12 cellular contexts compared by ENCODE assay signal in genomic region chr2:38099096-38099997, GRCh38. TPM values are rescaled to one million over a fixed set of nuclear protein-coding genes. Genes with fewer than 3 reads are reported as not detected.
DNase-seq lines count a peak whose midpoint lies in the region; ATAC-seq, FAIRE-seq and TF ChIP-seq lines count a peak whose summit lies in the region.
"Had no signal": no experiment of that assay in that cellular context is flagged by ENCODE, and none has a peak within 500 bp of the region (broad histone marks: within the 10 kb centered on the region; RNA-seq: fewer than 3 reads in every experiment).

No MANE protein-coding gene starts in this region.

- no peak for TF ChIP-seq CTCF in liver (IDR thresholded peaks at IDR 0.05; ENCODE audit: low read depth, low read length, missing input control)
- no peak for TF ChIP-seq CTCF in HepG2 (CRISPR knock-in tag; IDR thresholded peaks at IDR 0.05)
- TF ChIP-seq CTCF in endodermal cell (conservative IDR thresholded peaks at IDR 0.05) = no peak
- TF ChIP-seq CTCF in nephron progenitor cell (IDR thresholded peaks at IDR 0.05) = no peak
- TF ChIP-seq CTCF in vagina (IDR thresholded peaks at IDR 0.05) = no peak

- no peak for TF ChIP-seq RAD21 in liver (IDR thresholded peaks at IDR 0.05)
- TF ChIP-seq RAD21 in HepG2 (CRISPR knock-in tag; IDR thresholded peaks at IDR 0.05) = no peak

- H3K4me1 ChIP-seq in liver (ENCODE audit: control insufficient read depth in 4 of 4, insufficient read depth in 4 of 4, low read length in 3 of 4) = peaks cover 4 to 13% (median 8%) of the 10 kb centered on the region in 4 donors
- H3K4me1 ChIP-seq in HepG2 (ENCODE audit: insufficient read depth, low read length) = no peaks in the 10 kb centered on the region; the same call in 1 of the 2 replicates
- peaks cover 24% of the 10 kb centered on the region for H3K4me1 ChIP-seq in endodermal cell (ENCODE audit: control insufficient read depth, insufficient read depth, low read length)
- H3K4me1 ChIP-seq in vagina = peaks cover 37% of the 10 kb centered on the region

- CTCF ChIA-PET in HepG2 (lab: Yijun Ruan, JAX; ENCODE audit: low intra/inter-chr PET ratio, low total read pairs) = no interaction called here

- H3K27me3 ChIP-seq in liver (ENCODE audit: control insufficient read depth in 4 of 4, insufficient read depth in 4 of 4, low read length in 3 of 4) (no peaks in the 10 kb centered on the region), HepG2 (ENCODE audit: control insufficient read depth in 1 of 2, insufficient read depth in 2 of 2, low read length in 2 of 2) (peaks cover 0 to 25% of the 10 kb centered on the region in 2 experiments; a peak in 3 of 5 replicates), endodermal cell (ENCODE audit: control insufficient read depth, insufficient read depth, low read length, poor library complexity, severe bottlenecking) (no peaks in the 10 kb centered on the region), vagina (no peaks in the 10 kb centered on the region)

- H3K27me3 Mint-ChIP-seq in endodermal cell (ENCODE audit: insufficient read depth) (peaks cover 43% of the 10 kb centered on the region), nephron progenitor cell (ENCODE audit: low read depth, poor library complexity) (peaks cover 22% of the 10 kb centered on the region)

- peak overlapping the region; percentile 65 for H3K27ac Mint-ChIP-seq in endodermal cell
- no peak overlapping the region for H3K27ac Mint-ChIP-seq in nephron progenitor cell
- H3K27ac Mint-ChIP-seq: activated CD4-positive, alpha-beta memory T cell treated with anti-CD3 and anti-CD28 coated beads for 36 hours; activated naive CD8-positive, alpha-beta T cell treated with anti-CD3 and anti-CD28 coated beads for 36 hours had no signal

- 63% methylated on average over 10 of the region's 10 CpGs for WGBS in liver
- 53% methylated on average over 10 of the region's 10 CpGs for WGBS in HepG2 (ENCODE audit: low lambda C conversion rate)
- 13 to 38% methylated on average over 4 to 10 of the region's 10 CpGs for WGBS in endodermal cell (ENCODE audit: insufficient coverage in 1 of 2, insufficient read length in 1 of 2), 2 experiments

- POLR2A ChIA-PET in HepG2 (lab: Yijun Ruan, JAX) = no interaction called here

- H3K4me3 Mint-ChIP-seq in endodermal cell (peak overlapping the region; percentile 23), nephron progenitor cell (peak overlapping the region; percentile 22)
- H3K4me3 Mint-ChIP-seq: activated CD4-positive, alpha-beta memory T cell treated with anti-CD3 and anti-CD28 coated beads for 36 hours; neural crest cell had no signal

- in situ Hi-C loops in HepG2 (cut with HindIII; ENCODE audit: extremely low pct_ligation_motif_present, low pct_unique_long_range_greater_than_20kb) = no loop called here

- TF ChIP-seq POLR2A in HepG2 (IDR thresholded peaks at IDR 0.05; ENCODE audit: insufficient read depth in 1 of 2, low read depth in 2 of 2, low read length in 2 of 2) (no peak), vagina (IDR thresholded peaks at IDR 0.05) (no peak)

- H3K4me3 ChIP-seq in liver (ENCODE audit: low read depth in 1 of 3, low read length in 3 of 3) = peak overlapping the region in 2 of 3 donors; percentile 34 to 49
- H3K4me3 ChIP-seq in HepG2 (replicated peaks in 1 of 3; ENCODE audit: insufficient read depth in 1 of 3, low read depth in 2 of 3, low read length in 3 of 3) = no peak overlapping the region
- H3K4me3 ChIP-seq in endodermal cell (ENCODE audit: low read length) = peak overlapping the region; percentile 6
- no peak overlapping the region for H3K4me3 ChIP-seq in vagina

- no peaks in the 10 kb centered on the region for H3K9me3 ChIP-seq in liver (ENCODE audit: control insufficient read depth in 4 of 4, low read length in 3 of 4)
- H3K9me3 ChIP-seq in HepG2 (ENCODE audit: low read length) = no peaks in the 10 kb centered on the region
- H3K9me3 ChIP-seq in endodermal cell (ENCODE audit: control insufficient read depth, low read length) = peaks cover 17% of the 10 kb centered on the region
- H3K9me3 ChIP-seq in vagina = no peaks in the 10 kb centered on the region

- peaks cover 2% of the 10 kb centered on the region for H3K36me3 Mint-ChIP-seq in endodermal cell (ENCODE audit: low read depth)
- peaks cover 6% of the 10 kb centered on the region for H3K36me3 Mint-ChIP-seq in nephron progenitor cell (ENCODE audit: low read depth)
- H3K36me3 Mint-ChIP-seq: activated CD4-positive, alpha-beta memory T cell treated with anti-CD3 and anti-CD28 coated beads for 36 hours; activated naive CD8-positive, alpha-beta T cell treated with anti-CD3 and anti-CD28 coated beads for 36 hours had no signal

- no peak for DNase-seq in HepG2 (ENCODE audit: low spot score)
- peak; percentile 70 for DNase-seq in endodermal cell
- DNase-seq in nephron progenitor cell = no peak
- DNase-seq in vagina (ENCODE audit: extremely low spot score in 2 of 2) = no peak
- DNase-seq in NCI-H1092 (lab: John Stamatoyannopoulos, UW) = no peak
- DNase-seq in activated CD8-positive, alpha-beta memory T cell treated with anti-CD3 and anti-CD28 coated beads for 24 hours = no peak
- DNase-seq: activated CD4-positive, alpha-beta memory T cell treated with anti-CD3 and anti-CD28 coated beads for 36 hours; activated naive CD8-positive, alpha-beta T cell treated with anti-CD3 and anti-CD28 coated beads for 36 hours; GDM1 had no signal

- H3K27ac ChIP-seq in liver (ENCODE audit: low read depth in 1 of 2, low read length in 2 of 2) (no peak overlapping the region), HepG2 (ENCODE audit: extremely low read length, insufficient read depth, low read length) (no peak overlapping the region), endodermal cell (ENCODE audit: low read depth, low read length) (no peak overlapping the region), vagina (peak overlapping the region; percentile 50)

- BruUV-seq in HepG2 (replicated peaks; lab: Mats Ljungman, UMichigan) = no TSS peak

- intact Hi-C loops in HepG2 (cut with micrococcal nuclease; ENCODE audit: unreplicated experiment) = no loop called here
- intact Hi-C loops in vagina (cut with DNase I) = no loop called here

- TF ChIP-seq EP300 in HepG2 (IDR thresholded peaks at IDR 0.05; ENCODE audit: low read depth in 2 of 2, low read length in 2 of 2) (no peak), HepG2 (CRISPR knock-in tag; IDR thresholded peaks at IDR 0.05; ENCODE audit: borderline replicate concordance) (no peak)

- H3K4me2 ChIP-seq in HepG2 (ENCODE audit: low read depth, low read length) = no peak overlapping the region

- peaks cover 19% of the 10 kb centered on the region for H3K9me3 Mint-ChIP-seq in endodermal cell
- peaks cover 18% of the 10 kb centered on the region for H3K9me3 Mint-ChIP-seq in nephron progenitor cell

- H2AFZ ChIP-seq in HepG2 (ENCODE audit: low read length) = no peak overlapping the region

- no peaks in the 10 kb centered on the region for H3K36me3 ChIP-seq in liver (ENCODE audit: control insufficient read depth in 4 of 4, insufficient read depth in 3 of 4, low read depth in 1 of 4, low read length in 3 of 4)
- no peaks in the 10 kb centered on the region for H3K36me3 ChIP-seq in HepG2 (replicated peaks in 1 of 2; ENCODE audit: control insufficient read depth in 1 of 2, insufficient read depth in 2 of 2, low read length in 2 of 2)
- H3K36me3 ChIP-seq in endodermal cell (ENCODE audit: control insufficient read depth, insufficient read depth, low read length) = no peaks in the 10 kb centered on the region
- H3K36me3 ChIP-seq in vagina = no peaks in the 10 kb centered on the region

- H3K9ac ChIP-seq in liver (ENCODE audit: low read depth in 1 of 2, low read length in 2 of 2) = no peak overlapping the region
- H3K9ac ChIP-seq in HepG2 (ENCODE audit: insufficient read depth, low read depth, low read length) = no peak overlapping the region
- no peak overlapping the region for H3K9ac ChIP-seq in endodermal cell (ENCODE audit: extremely low read depth, low read length, poor library complexity, severe bottlenecking)

- no peak for FAIRE-seq in HepG2 (lab: Jason Lieb, UNC)

- H3K4me1 Mint-ChIP-seq in endodermal cell (peaks cover 49% of the 10 kb centered on the region), nephron progenitor cell (peaks cover 59% of the 10 kb centered on the region)

- H3K79me2 ChIP-seq in HepG2 (ENCODE audit: insufficient read depth, low read length) = no peaks in the 10 kb centered on the region

- ATAC-seq in HepG2 = no peak
- ATAC-seq in HG03521 (IDR thresholded peaks at IDR 0.05; ENCODE audit: unreplicated experiment) = no peak

- H4K20me1 ChIP-seq in HepG2 (ENCODE audit: insufficient read depth, low read length) = no peaks in the 10 kb centered on the region

TF ChIP-seq in liver, 16 proteins besides CTCF, POLR2A, EP300 and RAD21 (continues in another document):
- no peak for TF ChIP-seq HNF4G (IDR thresholded peaks at IDR 0.05)

RNA-seq across cellular contexts. Expression of gene CYP1B1, which starts 23.4 kb away (rescaled TPM):
- total RNA-seq in liver (1 to 10 TPM in 1 of 2 donors, under 1 TPM in 1; 0.84 to 6.8 TPM), HepG2 (2016; rRNA removed; fragmentation: Illumina TruSeq; extraction: Trizol) (not detected in 2 replicates), endodermal cell (1 to 10 TPM; 4.8 to 6.3 TPM), vagina (88.9 TPM)
- polyA plus RNA-seq in liver (1 to 10 TPM; 2.7 to 3.6 TPM), HepG2 (2011; rRNA removed) (not detected in 2 replicates)
- total RNA-seq in HepG2 (2016; cell fraction: cytosol; rRNA removed; fragmentation: Illumina TruSeq; extraction: Trizol; ENCODE audit: low read depth) = not detected in 2 replicates
- total RNA-seq in HepG2 (2016; cell fraction: insoluble cytoplasmic fraction; rRNA removed; fragmentation: Illumina TruSeq; extraction: Trizol) = not detected in 2 replicates
- not detected in 2 replicates for total RNA-seq in HepG2 (2016; cell fraction: membrane; rRNA removed; fragmentation: Illumina TruSeq; extraction: Trizol)
- 0.09 TPM in 1 of 2 replicates, not detected in the other for total RNA-seq in HepG2 (2016; cell fraction: nucleus; rRNA removed; fragmentation: Illumina TruSeq; extraction: Trizol)
- not detected in 2 replicates for polyA plus RNA-seq in HepG2 (2011; cell fraction: cytosol; rRNA removed)
- not detected in 2 replicates for polyA plus RNA-seq in HepG2 (2011; cell fraction: nucleus; rRNA removed)
- polyA plus RNA-seq in HepG2 (2012) = not detected in 2 replicates
- polyA plus RNA-seq in HepG2 (2016; cell fraction: cytosol; fragmentation: Illumina TruSeq; extraction: Trizol; ENCODE audit: low read depth) = not detected in 2 replicates
- polyA plus RNA-seq in HepG2 (2016; cell fraction: insoluble cytoplasmic fraction; fragmentation: Illumina TruSeq; extraction: Trizol; ENCODE audit: low read depth) = not detected in 2 replicates
- not detected in 2 replicates for polyA plus RNA-seq in HepG2 (2016; cell fraction: membrane; fragmentation: Illumina TruSeq; extraction: Trizol; ENCODE audit: low read depth)
- polyA plus RNA-seq in HepG2 (2016; cell fraction: nucleus; fragmentation: Illumina TruSeq; extraction: Trizol; ENCODE audit: insufficient read depth, low read depth) = 0.11 TPM in 1 of 2 replicates, not detected in the other
- 7.5 TPM in 1 of 2 replicates, not detected in the other for polyA minus RNA-seq in HepG2 (2011; rRNA and poly(A)+ RNA removed; ENCODE audit: low replicate concordance)
- not detected in 2 replicates for polyA minus RNA-seq in HepG2 (2011; cell fraction: cytosol; rRNA and poly(A)+ RNA removed)
- polyA minus RNA-seq in HepG2 (2011; cell fraction: nucleus; rRNA and poly(A)+ RNA removed) = not detected in 2 replicates
- polyA plus RNA-seq in endodermal cell (2013, experiment 1 of 2) = 2.1 TPM
- polyA plus RNA-seq in endodermal cell (2013, experiment 2 of 2) = 3.1 TPM

Comparison
In these comparisons a context has a peak if more than half of its experiments do, and no peak if none do; other contexts are left out.
1. H3K4me3 ChIP-seq: peak in liver (2 of 3) and endodermal cell (single experiment); none in HepG2 (0 of 3) and vagina (0 of 2).
2. RNA of gene CYP1B1, which starts 23.4 kb away (total RNA-seq): 88.9 TPM in vagina (single experiment); 0.84 to 6.8 TPM in liver, 4.8 to 6.3 TPM in endodermal cell and 0.09 TPM in HepG2; every median in the first group is over 10 times any median in the second.